Comparison of ENCODE assay signal across 23 cellular contexts in the genomic region with DNA sequence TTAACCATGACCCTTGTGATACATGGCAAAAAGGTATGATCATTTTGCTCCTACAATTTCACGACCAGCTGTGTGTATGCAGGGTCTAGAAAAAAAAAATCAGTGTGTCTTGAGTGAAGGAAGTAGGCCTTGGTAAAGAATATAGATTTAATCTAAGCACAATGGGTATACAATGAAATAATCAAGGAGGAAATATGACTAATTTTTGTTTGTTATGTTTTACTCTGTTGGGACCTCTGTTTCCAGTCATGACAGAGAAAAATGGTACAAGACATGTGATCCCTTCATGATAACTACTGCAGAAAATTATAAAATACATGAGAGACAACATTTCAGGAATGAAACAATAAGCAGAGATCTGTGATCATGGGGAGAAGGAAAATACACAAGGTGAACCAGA.
A peak's percentile ranks its signal among the peaks of the same experiment; 100 is the strongest.
DNase-seq lines count a peak whose midpoint lies in the region; ATAC-seq, FAIRE-seq and TF ChIP-seq lines count a peak whose summit lies in the region.
"Had no signal": no experiment of that assay in that cellular context is flagged by ENCODE, and none has a peak within 500 bp of the region (broad histone marks: within the 10 kb centered on the region; RNA-seq: fewer than 3 reads in every experiment).

No MANE protein-coding gene starts in this region.

- H3K9ac ChIP-seq in astrocyte (ENCODE audit: low read length) (no peak overlapping the region), endothelial cell of umbilical vein (replicated peaks; ENCODE audit: extremely low read depth, insufficient read depth, low read length) (peak overlapping the region; percentile 30), smooth muscle cell (ENCODE audit: low read depth) (no peak overlapping the region)
- H3K9ac ChIP-seq: BLaER1 had no signal

- H3K27ac Mint-ChIP-seq in astrocyte (ENCODE audit: unreplicated experiment), result peak overlapping the region; percentile 4
- H3K27ac Mint-ChIP-seq: B cell; CD4-positive, CD25-positive, alpha-beta regulatory T cell; CD8-positive, alpha-beta T cell had no signal

- DNase-seq in astrocyte (ENCODE audit: low read depth), result no peak
- DNase-seq in endothelial cell of umbilical vein (ENCODE audit: low read depth, low spot score), result peak; percentile 77
- peak; percentile 16 for DNase-seq in iris pigment epithelial cell (ENCODE audit: low read depth)
- DNase-seq in smooth muscle cell (lab: John Stamatoyannopoulos, UW; ENCODE audit: unreplicated experiment), result no peak
- DNase-seq in Right ventricle myocardium inferior (ENCODE audit: missing footprints), result no peak
- no peak for DNase-seq in frontal cortex (ENCODE audit: low spot score in 2 of 2)
- no peak for DNase-seq in DMS 273 (lab: John Stamatoyannopoulos, UW; ENCODE audit: unreplicated experiment)
- DNase-seq: CD4-positive, CD25-positive, alpha-beta regulatory T cell; CD8-positive, alpha-beta T cell; DMS53; DMS79 treated with DMSO at 0.1 percent for 48 hours; GF-D8; GOT3 had no signal

- POLR2A ChIA-PET in endothelial cell of umbilical vein (lab: Charles Lee), result interaction anchor here (0.5 kb wide), 1 partner anchor 321 kb away, joined by 5 read pairs; no protein-coding TSS in a partner anchor

- CTCF ChIA-PET in endothelial cell of umbilical vein (lab: Charles Lee), result no interaction called here

- H3K79me2 ChIP-seq in astrocyte (ENCODE audit: insufficient read depth, low read length) (no peaks in the 10 kb centered on the region), endothelial cell of umbilical vein (ENCODE audit: control insufficient read depth, insufficient read depth, low read length) (no peaks in the 10 kb centered on the region), smooth muscle cell (ENCODE audit: low read depth) (no peaks in the 10 kb centered on the region)

- H3K4me2 ChIP-seq in astrocyte (ENCODE audit: low read length), result peak overlapping the region; percentile 68
- peak overlapping the region; percentile 42 for H3K4me2 ChIP-seq in endothelial cell of umbilical vein (ENCODE audit: insufficient read depth, low read length)
- no peak overlapping the region for H3K4me2 ChIP-seq in smooth muscle cell
- H3K4me2 ChIP-seq: BLaER1 had no signal

- H2AFZ ChIP-seq in astrocyte (ENCODE audit: low read depth, low read length) (peak overlapping the region; percentile 32), endothelial cell of umbilical vein (ENCODE audit: low read depth, low read length) (peak overlapping the region; percentile 41), smooth muscle cell (ENCODE audit: low read depth) (peak overlapping the region; percentile 24)

- H3K27me3 ChIP-seq in astrocyte (ENCODE audit: insufficient read depth, low read length) (no peaks in the 10 kb centered on the region), endothelial cell of umbilical vein (ENCODE audit: control insufficient read depth in 2 of 2, insufficient read depth in 2 of 2, low read length in 2 of 2) (no peaks in the 10 kb centered on the region), smooth muscle cell (ENCODE audit: low read depth) (no peaks in the 10 kb centered on the region)
- H3K27me3 ChIP-seq: BLaER1 had no signal

- no peaks in the 10 kb centered on the region for H3K9me1 ChIP-seq in endothelial cell of umbilical vein (replicated peaks; ENCODE audit: control insufficient read depth, extremely low read depth, insufficient read depth, low read length)

- dilution Hi-C loops in endothelial cell of umbilical vein (cut with MboI; ENCODE audit: extremely low pct_ligation_motif_present, low sequenced_read_pairs), result no loop called here

- WGBS in smooth muscle cell (ENCODE audit: low lambda C conversion rate), result 93% methylated on average over 1 of the region's 1 CpG

- H3F3A ChIP-seq in smooth muscle cell (ENCODE audit: low read depth), result no peaks in the 10 kb centered on the region

- H3K9me3 Mint-ChIP-seq in astrocyte (ENCODE audit: unreplicated experiment), result no peaks in the 10 kb centered on the region

- H3K4me1 Mint-ChIP-seq in astrocyte (ENCODE audit: low read depth, unreplicated experiment), result peaks cover 30% of the 10 kb centered on the region
- H3K4me1 Mint-ChIP-seq: B cell; CD4-positive, CD25-positive, alpha-beta regulatory T cell had no signal

- intact Hi-C loops in endothelial cell of umbilical vein (cut with micrococcal nuclease) (loop anchor here (1.0 to 2.0 kb wide), 2 partner anchors 61 to 329 kb away; no protein-coding TSS in a partner anchor), Right ventricle myocardium inferior (cut with DNase I) (no loop called here)

- no peak for TF ChIP-seq CTCF in astrocyte (IDR thresholded peaks at IDR 0.05; ENCODE audit: insufficient read depth, low read depth, low read length)
- TF ChIP-seq CTCF in endothelial cell of umbilical vein (IDR thresholded peaks at IDR 0.05; ENCODE audit: extremely low read depth in 1 of 2, insufficient read depth in 1 of 2, low read depth in 1 of 2, low read length in 2 of 2), result no peak
- TF ChIP-seq CTCF in smooth muscle cell (IDR thresholded peaks at IDR 0.05; ENCODE audit: borderline replicate concordance, insufficient read depth, poor library complexity, severe bottlenecking), result no peak

- no peak for ATAC-seq in Right ventricle myocardium inferior
- ATAC-seq: CD8-positive, alpha-beta T cell had no signal

- H3K27me3 Mint-ChIP-seq in astrocyte (ENCODE audit: low read depth, unreplicated experiment), result no peaks in the 10 kb centered on the region
- H3K27me3 Mint-ChIP-seq: B cell; CD4-positive, CD25-positive, alpha-beta regulatory T cell had no signal

- no peaks in the 10 kb centered on the region for H3K36me3 Mint-ChIP-seq in astrocyte (ENCODE audit: low read depth, unreplicated experiment)
- H3K36me3 Mint-ChIP-seq: CD4-positive, CD25-positive, alpha-beta regulatory T cell; CD8-positive, alpha-beta T cell had no signal

- H3K4me1 ChIP-seq in astrocyte (ENCODE audit: insufficient read depth, low read length), result peaks cover 10% of the 10 kb centered on the region
- H3K4me1 ChIP-seq in endothelial cell of umbilical vein (ENCODE audit: control insufficient read depth, extremely low read depth, insufficient read depth, low read length), result peaks cover 39% of the 10 kb centered on the region
- no peaks in the 10 kb centered on the region for H3K4me1 ChIP-seq in smooth muscle cell (ENCODE audit: low read depth)
- H3K4me1 ChIP-seq: BLaER1 had no signal

- no peaks in the 10 kb centered on the region for H3K9me3 ChIP-seq in astrocyte (ENCODE audit: insufficient read depth, low read depth, low read length)
- no peaks in the 10 kb centered on the region for H3K9me3 ChIP-seq in endothelial cell of umbilical vein (replicated peaks; ENCODE audit: control insufficient read depth, insufficient read depth, low read length)
- no peaks in the 10 kb centered on the region for H3K9me3 ChIP-seq in smooth muscle cell (replicated peaks; ENCODE audit: low read depth)
- H3K9me3 ChIP-seq: BLaER1, HAP-1 had no signal

- no peaks in the 10 kb centered on the region for H3K36me3 ChIP-seq in astrocyte (ENCODE audit: insufficient read depth, low read length)
- H3K36me3 ChIP-seq in endothelial cell of umbilical vein (ENCODE audit: control insufficient read depth in 2 of 2, extremely low read depth in 1 of 2, insufficient read depth in 2 of 2, low read length in 2 of 2), result no peaks in the 10 kb centered on the region
- H3K36me3 ChIP-seq in smooth muscle cell (ENCODE audit: low read depth), result no peaks in the 10 kb centered on the region
- H3K36me3 ChIP-seq: BLaER1, HAP-1 had no signal

- H3K4me3 Mint-ChIP-seq in astrocyte (ENCODE audit: unreplicated experiment), result no peak overlapping the region
- H3K4me3 Mint-ChIP-seq: B cell; CD4-positive, CD25-positive, alpha-beta regulatory T cell; CD8-positive, alpha-beta T cell had no signal

- no peak for TF ChIP-seq POLR2A in endothelial cell of umbilical vein (IDR thresholded peaks at IDR 0.05; ENCODE audit: low read depth, low read length)

- no peak for FAIRE-seq in astrocyte (lab: Jason Lieb, UNC)
- FAIRE-seq in endothelial cell of umbilical vein (lab: Jason Lieb, UNC), result peak; percentile 67
- no peak for FAIRE-seq in frontal cortex (lab: Jason Lieb, UNC)
- FAIRE-seq: A204.1, D721Med, GM12891, GM18507, H54 had no signal

- BruUV-seq in endothelial cell of umbilical vein (replicated peaks; lab: Mats Ljungman, UMichigan), result no TSS peak

- H3K27ac ChIP-seq in astrocyte (ENCODE audit: low read depth, low read length) (peak overlapping the region; percentile 26), endothelial cell of umbilical vein (ENCODE audit: insufficient read depth, low read depth, low read length) (peak overlapping the region; percentile 93), smooth muscle cell (ENCODE audit: low read depth) (no peak overlapping the region)
- H3K27ac ChIP-seq: 22Rv1, BLaER1, C4-2B had no signal

- H4K20me1 ChIP-seq in astrocyte (ENCODE audit: insufficient read depth, low read length), result no peaks in the 10 kb centered on the region
- H4K20me1 ChIP-seq in endothelial cell of umbilical vein (replicated peaks; ENCODE audit: control insufficient read depth, extremely low read depth, insufficient read depth, low read length), result no peaks in the 10 kb centered on the region
- no peaks in the 10 kb centered on the region for H4K20me1 ChIP-seq in smooth muscle cell (ENCODE audit: low read depth)
- H4K20me1 ChIP-seq: BLaER1 had no signal

- H3K4me3 ChIP-seq in astrocyte (ENCODE audit: insufficient read depth, low read depth, low read length), result no peak overlapping the region
- no peak overlapping the region for H3K4me3 ChIP-seq in endothelial cell of umbilical vein (replicated peaks in 1 of 3; ENCODE audit: insufficient read depth in 1 of 3, low read depth in 1 of 3, low read length in 3 of 3)
- no peak overlapping the region for H3K4me3 ChIP-seq in smooth muscle cell
- H3K4me3 ChIP-seq: BLaER1, HAP-1 had no signal

TF ChIP-seq in endothelial cell of umbilical vein, 7 proteins besides CTCF, POLR2A, EP300 and RAD21:
- TF ChIP-seq JUN (IDR thresholded peaks at IDR 0.05; ENCODE audit: borderline replicate concordance, insufficient read depth, insufficient read length, low read depth) (peak; percentile 63), GATA2 (IDR thresholded peaks at IDR 0.05; ENCODE audit: insufficient read depth, insufficient read length, low read depth, low read length) (peak; percentile 78), FOS (IDR thresholded peaks at IDR 0.05; ENCODE audit: borderline replicate concordance, insufficient read depth, low read length) (peak; percentile 34), POLR2AphosphoS5 (IDR thresholded peaks at IDR 0.05; ENCODE audit: insufficient read depth, low read depth, low read length) (no peak)
- TF ChIP-seq, protein P1, sequence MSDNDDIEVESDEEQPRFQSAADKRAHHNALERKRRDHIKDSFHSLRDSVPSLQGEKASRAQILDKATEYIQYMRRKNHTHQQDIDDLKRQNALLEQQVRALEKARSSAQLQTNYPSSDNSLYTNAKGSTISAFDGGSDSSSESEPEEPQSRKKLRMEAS (IDR thresholded peaks at IDR 0.05; ENCODE audit: insufficient read depth, insufficient read length), result no peak

Comparison
In these comparisons a context has a peak if more than half of its experiments do, and no peak if none do; other contexts are left out.
1. DNase-seq: peak in endothelial cell of umbilical vein (single experiment) and iris pigment epithelial cell (single experiment); none in astrocyte (single experiment), smooth muscle cell (single experiment), Right ventricle myocardium inferior (single experiment), frontal cortex (0 of 2) and DMS 273 (single experiment).
2. Peak in every context shown above with its lines, with median percentiles within 50 percentile points of each other: H2AFZ ChIP-seq.